26 cellular contexts compared by ENCODE assay signal in the genomic region with DNA sequence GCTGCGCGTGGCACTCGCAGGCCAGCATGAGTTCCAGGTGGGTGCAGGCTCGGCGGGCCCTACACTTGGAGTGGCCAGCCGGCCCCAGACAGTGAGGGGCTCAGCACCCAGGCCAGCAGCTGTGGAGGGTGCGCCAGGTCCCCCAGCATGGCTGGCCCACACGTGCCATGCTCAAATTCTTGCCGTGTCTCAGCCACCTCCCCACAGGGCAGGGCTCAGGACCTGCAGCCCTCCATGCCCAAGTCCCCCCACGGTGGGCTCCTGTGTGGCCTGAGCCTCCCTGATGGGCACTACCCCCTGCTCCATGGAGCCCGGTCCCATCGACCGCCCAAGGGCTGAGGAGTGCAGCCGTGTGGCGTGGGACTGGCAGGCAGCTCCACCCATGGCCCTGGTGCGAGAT.
"Had no signal": no experiment of that assay in that cellular context is flagged by ENCODE, and none has a peak within 500 bp of the region (broad histone marks: within the 10 kb centered on the region; RNA-seq: fewer than 3 reads in every experiment).

No MANE protein-coding gene starts in this region.

- H3K27ac Mint-ChIP-seq: dendritic cell treated with granulocyte-macrophage colony-stimulating factor and Interleukin-4, amounts not matched to agents 40 ng/mL and 50 ng/mL, for 4 days; effector memory CD8-positive, alpha-beta T cell; endodermal cell; mesothelial cell of epicardium had no signal

- H3K4me1 ChIP-seq: colonic mucosa, esophagus squamous epithelium, gastrocnemius medialis, heart right ventricle, left ventricle myocardium inferior, lower lobe of right lung had no signal

- H3K4me1 Mint-ChIP-seq: endodermal cell, mesothelial cell of epicardium had no signal

- H3K36me3 ChIP-seq: colonic mucosa, esophagus squamous epithelium, gastrocnemius medialis, heart right ventricle, left ventricle myocardium inferior, lower lobe of right lung had no signal

- H3K27ac ChIP-seq: colonic mucosa, epithelial cell of prostate, esophagus squamous epithelium, gastrocnemius medialis, heart right ventricle, left ventricle myocardium inferior, lower lobe of right lung had no signal

- H3K4me3 Mint-ChIP-seq: dendritic cell treated with granulocyte-macrophage colony-stimulating factor and Interleukin-4, amounts not matched to agents 40 ng/mL and 50 ng/mL, for 4 days; effector memory CD8-positive, alpha-beta T cell; endodermal cell; mesothelial cell of epicardium had no signal

- ATAC-seq: effector memory CD8-positive, alpha-beta T cell; esophagus mucosa; gastrocnemius medialis; heart right ventricle; left colon; left lobe of liver; mucosa of descending colon had no signal

- H3K4me3 ChIP-seq: colonic mucosa, esophagus squamous epithelium, gastrocnemius medialis, heart right ventricle, left ventricle myocardium inferior, lower lobe of right lung, mucosa of descending colon had no signal

- DNase-seq: cerebellar nuclear complex; colonic mucosa; cortex of kidney; effector CD8-positive, alpha-beta T cell; effector memory CD8-positive, alpha-beta T cell; endodermal cell; erythroblast; esophagus squamous epithelium; foreskin fibroblast; foreskin melanocyte; gastrocnemius medialis; glutamatergic neuron; head of caudate nucleus; heart right ventricle; hippocampal formation; kidney glomerular epithelial cell; left colon; left ventricle myocardium inferior; lower lobe of right lung; mesenchymal stem cell; mucosa of descending colon had no signal

- H3K27me3 Mint-ChIP-seq: dendritic cell treated with granulocyte-macrophage colony-stimulating factor and Interleukin-4, amounts not matched to agents 40 ng/mL and 50 ng/mL, for 4 days; effector memory CD8-positive, alpha-beta T cell had no signal

- H3K9me3 ChIP-seq: colonic mucosa, gastrocnemius medialis, mucosa of descending colon had no signal

- H3K27me3 ChIP-seq: colonic mucosa, esophagus squamous epithelium, gastrocnemius medialis, heart right ventricle had no signal
